In the genomic region with DNA sequence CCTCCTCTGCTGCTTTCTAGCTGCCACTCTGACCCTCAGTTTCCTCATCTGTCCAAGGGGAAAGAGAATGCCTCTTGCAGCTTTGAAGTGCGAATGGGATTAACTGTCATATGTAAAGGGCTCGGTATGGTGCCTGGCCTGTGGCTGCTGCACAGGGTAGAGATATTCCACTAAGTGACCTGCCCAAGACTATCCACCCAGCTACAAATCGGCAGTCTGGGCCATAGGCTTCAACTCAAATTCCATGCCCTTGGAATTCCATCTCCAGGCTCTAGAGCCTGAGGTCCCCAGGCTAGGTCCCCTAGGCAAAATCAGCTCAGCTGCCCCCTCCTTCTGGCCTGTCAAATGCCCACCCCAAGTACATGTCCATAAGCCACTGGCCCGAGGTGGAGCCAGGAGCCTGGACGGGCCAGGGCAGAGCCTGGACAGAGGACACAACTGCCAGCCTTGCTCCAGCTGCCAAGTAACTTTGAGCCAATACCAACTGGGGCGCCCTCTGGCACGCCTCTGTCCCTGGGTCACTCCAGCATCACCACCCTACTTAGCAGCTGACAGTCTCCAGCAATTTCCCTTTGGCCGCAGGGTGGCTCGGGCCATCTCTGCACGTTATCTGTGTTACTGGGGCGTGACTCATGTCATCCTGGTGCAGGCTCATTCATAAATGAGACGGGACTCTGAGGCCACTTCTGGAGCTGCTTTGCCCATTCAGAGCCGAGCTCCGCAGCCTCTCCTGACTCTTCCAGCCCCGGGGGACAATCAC, we compare ENCODE assay signal across 10 cellular contexts. TPM values are rescaled to one million over a fixed set of nuclear protein-coding genes. Genes with fewer than 3 reads are reported as not detected.
DNase-seq lines count a peak whose midpoint lies in the region; ATAC-seq, FAIRE-seq and TF ChIP-seq lines count a peak whose summit lies in the region.
"Had no signal": no experiment of that assay in that cellular context is flagged by ENCODE, and none has a peak within 500 bp of the region (broad histone marks: within the 10 kb centered on the region; RNA-seq: fewer than 3 reads in every experiment).

No MANE protein-coding gene starts in this region.

- peak overlapping the region; percentile 90 for H3K27ac Mint-ChIP-seq in CD4-positive, alpha-beta T cell

- H3K4me2 ChIP-seq in SK-N-SH (no peak overlapping the region), HepG2 (ENCODE audit: low read depth, low read length) (no peak overlapping the region)

- H3K36me3 ChIP-seq in SK-N-SH (replicated peaks in 1 of 2; ENCODE audit: control insufficient read depth in 1 of 2, insufficient read depth in 2 of 2, low read length in 1 of 2) (no peaks in the 10 kb centered on the region), HepG2 (replicated peaks in 1 of 2; ENCODE audit: control insufficient read depth in 1 of 2, insufficient read depth in 2 of 2, low read length in 2 of 2) (no peaks in the 10 kb centered on the region)
- H3K36me3 ChIP-seq: tibial artery had no signal

- DNase-seq in CD4-positive, alpha-beta T cell, result no peak
- DNase-seq in HT1080 (ENCODE audit: low read depth), result peak; percentile 34
- DNase-seq in SK-N-SH, result peak; percentile 90
- DNase-seq in HepG2 (ENCODE audit: low spot score), result peak; percentile 41
- DNase-seq in NCI-H2227 (lab: John Stamatoyannopoulos, UW; ENCODE audit: unreplicated experiment), result no peak
- DNase-seq in HCEC 1CT, result no peak
- DNase-seq: tibial artery had no signal

- intact Hi-C loops in CD4-positive, alpha-beta T cell (cut with DNase I, micrococcal nuclease), result loop anchor here in 1 of 2 experiments (5.0 kb wide), 1 partner anchor 125 kb away; no protein-coding TSS in a partner anchor
- intact Hi-C loops in HepG2 (cut with micrococcal nuclease; ENCODE audit: unreplicated experiment), result no loop called here

- no peaks in the 10 kb centered on the region for H3K36me3 Mint-ChIP-seq in CD4-positive, alpha-beta T cell (ENCODE audit: low read depth)

- H3K4me3 ChIP-seq in SK-N-SH (ENCODE audit: low read depth in 2 of 2, low read length in 1 of 2) (no peak overlapping the region), HepG2 (replicated peaks in 1 of 3; ENCODE audit: insufficient read depth in 1 of 3, low read depth in 2 of 3, low read length in 3 of 3) (no peak overlapping the region)
- H3K4me3 ChIP-seq: tibial artery had no signal

- BruUV-seq in HepG2 (replicated peaks; lab: Mats Ljungman, UMichigan), result no TSS peak

- TF ChIP-seq RAD21 in SK-N-SH (IDR thresholded peaks at IDR 0.05; ENCODE audit: low read length), result peak; percentile 49; the same call in 1 of the 2 replicates
- TF ChIP-seq RAD21 in HepG2 (CRISPR knock-in tag; IDR thresholded peaks at IDR 0.05), result no peak

- TF ChIP-seq EP300 in SK-N-SH (IDR thresholded peaks at IDR 0.05; ENCODE audit: borderline replicate concordance in 1 of 2, low read depth in 1 of 2, low read length in 1 of 2) (peak in 1 of 2 experiments; percentile 90; a peak in 2 of 4 replicates), HepG2 (IDR thresholded peaks at IDR 0.05; ENCODE audit: low read depth in 2 of 2, low read length in 2 of 2) (no peak), HepG2 (CRISPR knock-in tag; IDR thresholded peaks at IDR 0.05; ENCODE audit: borderline replicate concordance) (no peak)

- H3K27me3 Mint-ChIP-seq in CD4-positive, alpha-beta T cell, result no peaks in the 10 kb centered on the region

- POLR2A ChIA-PET in CD4-positive, alpha-beta T cell (lab: Charles Lee), result interaction anchor here (0.9 kb wide), 1 partner anchor 60 kb away, joined by 4 read pairs; no protein-coding TSS in a partner anchor
- POLR2A ChIA-PET in SK-N-SH (lab: Yijun Ruan, JAX) (interaction anchor here (0.6 to 2.4 kb wide), 5 partner anchors 9 to 466 kb away, joined by 3 to 10 read pairs (median 4); no protein-coding TSS in a partner anchor), HepG2 (lab: Yijun Ruan, JAX) (no interaction called here)

- no peaks in the 10 kb centered on the region for H3K9me2 ChIP-seq in SK-N-SH

- H4K20me1 ChIP-seq in SK-N-SH (ENCODE audit: insufficient read depth) (no peaks in the 10 kb centered on the region), HepG2 (ENCODE audit: insufficient read depth, low read length) (peaks cover 5% of the 10 kb centered on the region; the same call in 1 of the 2 replicates)

- 9% methylated on average over 12 of the region's 15 CpGs for WGBS in SK-N-SH (ENCODE audit: low lambda C conversion rate)
- 2% methylated on average over 11 of the region's 15 CpGs for WGBS in HepG2 (ENCODE audit: low lambda C conversion rate)

- no peaks in the 10 kb centered on the region for H3F3A ChIP-seq in SK-N-SH (replicated peaks; ENCODE audit: insufficient read depth)

- no peak for TF ChIP-seq POLR2A in HepG2 (IDR thresholded peaks at IDR 0.05; ENCODE audit: insufficient read depth in 1 of 2, low read depth in 2 of 2, low read length in 2 of 2)

- no peaks in the 10 kb centered on the region for H3K9me3 Mint-ChIP-seq in CD4-positive, alpha-beta T cell

- no peak for ATAC-seq in CD4-positive, alpha-beta T cell (ENCODE audit: poor library complexity)
- peak; percentile 87 for ATAC-seq in HepG2
- ATAC-seq in HG03342 (IDR thresholded peaks at IDR 0.05; ENCODE audit: unreplicated experiment), result no peak
- no peak for ATAC-seq in GM18517 (IDR thresholded peaks at IDR 0.05; ENCODE audit: unreplicated experiment)

- H2AFZ ChIP-seq in SK-N-SH (ENCODE audit: low read depth) (no peak overlapping the region), HepG2 (ENCODE audit: low read length) (no peak overlapping the region)

- H3K4me3 Mint-ChIP-seq in CD4-positive, alpha-beta T cell, result no peak overlapping the region

- FAIRE-seq in HepG2 (lab: Jason Lieb, UNC), result no peak
- FAIRE-seq: endometrium had no signal

- in situ Hi-C loops in HepG2 (cut with HindIII; ENCODE audit: extremely low pct_ligation_motif_present, low pct_unique_long_range_greater_than_20kb), result no loop called here

- H3K9me3 ChIP-seq in CD4-positive, alpha-beta T cell (ENCODE audit: control insufficient read depth, low read length), result no peaks in the 10 kb centered on the region
- H3K9me3 ChIP-seq in SK-N-SH, result no peaks in the 10 kb centered on the region; the same call in 1 of the 2 replicates
- no peaks in the 10 kb centered on the region for H3K9me3 ChIP-seq in HepG2 (ENCODE audit: low read length)
- H3K9me3 ChIP-seq: tibial artery had no signal

- CTCF ChIA-PET in CD4-positive, alpha-beta T cell (lab: Charles Lee), result no interaction called here
- CTCF ChIA-PET in SK-N-SH (lab: Yijun Ruan, JAX), result interaction anchor here (0.6 to 8.6 kb wide), 41 partner anchors 8 to 613 kb away, joined by 3 to 96 read pairs (median 4); partner anchors contain the start of gene SDK2
- CTCF ChIA-PET in HepG2 (lab: Yijun Ruan, JAX; ENCODE audit: low intra/inter-chr PET ratio, low total read pairs), result no interaction called here

- peaks cover 54% of the 10 kb centered on the region for H3K4me1 Mint-ChIP-seq in CD4-positive, alpha-beta T cell (ENCODE audit: low read depth)

- TF ChIP-seq CTCF in CD4-positive, alpha-beta T cell (IDR thresholded peaks at IDR 0.05), result no peak
- TF ChIP-seq CTCF in SK-N-SH (IDR thresholded peaks at IDR 0.05) (no peak), HepG2 (CRISPR knock-in tag; IDR thresholded peaks at IDR 0.05) (peak; percentile 22)

- H3K9ac ChIP-seq in SK-N-SH (no peak overlapping the region), HepG2 (ENCODE audit: insufficient read depth, low read depth, low read length) (no peak overlapping the region)

- H3K79me2 ChIP-seq in SK-N-SH (ENCODE audit: insufficient read depth) (no peaks in the 10 kb centered on the region), HepG2 (ENCODE audit: insufficient read depth, low read length) (no peaks in the 10 kb centered on the region)

- H3K27ac ChIP-seq in CD4-positive, alpha-beta T cell (ENCODE audit: low read depth, low read length), result no peak overlapping the region
- H3K27ac ChIP-seq in SK-N-SH (ENCODE audit: low read depth in 2 of 2, low read length in 1 of 2) (no peak overlapping the region), HepG2 (ENCODE audit: extremely low read length, insufficient read depth, low read length) (no peak overlapping the region)
- H3K27ac ChIP-seq: tibial artery had no signal

- H3K27me3 ChIP-seq in CD4-positive, alpha-beta T cell (ENCODE audit: control insufficient read depth, insufficient read depth, low read length), result no peaks in the 10 kb centered on the region
- no peaks in the 10 kb centered on the region for H3K27me3 ChIP-seq in SK-N-SH (ENCODE audit: insufficient read depth)
- H3K27me3 ChIP-seq in HepG2 (ENCODE audit: control insufficient read depth in 1 of 2, insufficient read depth in 2 of 2, low read length in 2 of 2), result peaks cover 10 to 91% of the 10 kb centered on the region in 2 experiments; a peak in 4 of 5 replicates

- H3K4me1 ChIP-seq in SK-N-SH (ENCODE audit: control insufficient read depth in 1 of 2, insufficient read depth in 2 of 2, low read depth in 1 of 2, low read length in 1 of 2) (peaks cover 0 to 30% of the 10 kb centered on the region in 2 experiments; a peak in 2 of 4 replicates), HepG2 (ENCODE audit: insufficient read depth, low read length) (no peaks in the 10 kb centered on the region)
- H3K4me1 ChIP-seq: tibial artery had no signal

RNA-seq across cellular contexts. Expression of gene SDK2, which starts 57.1 kb away (rescaled TPM):
- 1 to 10 TPM; 8.1 to 8.2 TPM for total RNA-seq in CD4-positive, alpha-beta T cell
- 0.20 and 0.39 TPM in 2 replicates for total RNA-seq in HT1080 (2014; rRNA removed; shearing (Covaris generic))
- polyA plus RNA-seq in HT1080 (2015; cell fraction: cytosol; rRNA removed), result 0.09 and 0.10 TPM in 2 replicates
- polyA plus RNA-seq in HT1080 (2015; cell fraction: nucleus; rRNA removed), result 0.02 and 0.15 TPM in 2 replicates
- polyA plus RNA-seq in SK-N-SH (2012; rRNA removed) (0.02 TPM in 2 replicates), HepG2 (2011; rRNA removed) (not detected in 2 replicates)
- 0.01 and 0.04 TPM in 2 replicates for polyA plus RNA-seq in SK-N-SH (2012; cell fraction: cytosol; rRNA removed)
- polyA plus RNA-seq in SK-N-SH (2012; cell fraction: nucleus; rRNA removed), result 0.02 and 0.04 TPM in 2 replicates
- total RNA-seq in HepG2 (2016; rRNA removed; fragmentation: Illumina TruSeq; extraction: Trizol), result not detected in 2 replicates
- 0.18 TPM in 1 of 2 replicates, not detected in the other for total RNA-seq in HepG2 (2016; cell fraction: cytosol; rRNA removed; fragmentation: Illumina TruSeq; extraction: Trizol; ENCODE audit: low read depth)
- total RNA-seq in HepG2 (2016; cell fraction: insoluble cytoplasmic fraction; rRNA removed; fragmentation: Illumina TruSeq; extraction: Trizol), result not detected in 2 replicates
- not detected in 2 replicates for total RNA-seq in HepG2 (2016; cell fraction: membrane; rRNA removed; fragmentation: Illumina TruSeq; extraction: Trizol)
- not detected in 2 replicates for total RNA-seq in HepG2 (2016; cell fraction: nucleus; rRNA removed; fragmentation: Illumina TruSeq; extraction: Trizol)
- polyA plus RNA-seq in HepG2 (2011; cell fraction: cytosol; rRNA removed), result not detected in 2 replicates
- polyA plus RNA-seq in HepG2 (2011; cell fraction: nucleus; rRNA removed), result not detected in 2 replicates
- not detected in 2 replicates for polyA plus RNA-seq in HepG2 (2012)
- not detected in 2 replicates for polyA plus RNA-seq in HepG2 (2016; cell fraction: cytosol; fragmentation: Illumina TruSeq; extraction: Trizol; ENCODE audit: low read depth)
- not detected in 2 replicates for polyA plus RNA-seq in HepG2 (2016; cell fraction: insoluble cytoplasmic fraction; fragmentation: Illumina TruSeq; extraction: Trizol; ENCODE audit: low read depth)
- not detected in 2 replicates for polyA plus RNA-seq in HepG2 (2016; cell fraction: membrane; fragmentation: Illumina TruSeq; extraction: Trizol; ENCODE audit: low read depth)
- not detected in 2 replicates for polyA plus RNA-seq in HepG2 (2016; cell fraction: nucleus; fragmentation: Illumina TruSeq; extraction: Trizol; ENCODE audit: insufficient read depth, low read depth)
- polyA minus RNA-seq in HepG2 (2011; rRNA and poly(A)+ RNA removed; ENCODE audit: low replicate concordance), result not detected in 2 replicates
- polyA minus RNA-seq in HepG2 (2011; cell fraction: cytosol; rRNA and poly(A)+ RNA removed), result not detected in 2 replicates
- not detected in 2 replicates for polyA minus RNA-seq in HepG2 (2011; cell fraction: nucleus; rRNA and poly(A)+ RNA removed)

Comparison
In these comparisons a context has a peak if more than half of its experiments do, and no peak if none do; other contexts are left out.
1. DNase-seq: peak in HT1080 (single experiment), SK-N-SH (single experiment) and HepG2 (single experiment); none in CD4-positive, alpha-beta T cell (0 of 10), NCI-H2227 (single experiment) and HCEC 1CT (single experiment).